1 cellular context compared by ENCODE assay signal in the genomic region with DNA sequence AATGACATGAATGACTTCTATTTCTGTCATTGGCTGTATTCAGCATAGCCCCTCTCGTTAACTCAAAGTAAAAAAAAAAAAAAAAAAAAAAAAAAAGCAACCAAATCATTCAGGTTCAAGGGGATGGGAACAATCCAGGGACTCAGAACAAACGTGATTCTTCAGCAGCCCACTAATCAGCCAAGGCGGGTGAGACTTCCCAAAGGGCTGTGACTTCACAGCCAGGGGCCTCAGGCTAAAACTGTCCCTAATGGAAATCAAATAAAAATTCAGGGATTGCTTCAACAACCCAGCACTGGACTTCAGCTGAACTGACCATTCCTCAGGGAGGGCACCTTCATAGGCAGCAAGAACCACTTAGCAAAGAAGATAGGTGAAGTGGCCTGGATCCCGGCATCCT.
TF ChIP-seq lines count a peak whose summit lies in the region.

No MANE protein-coding gene starts in this region.

TF ChIP-seq in WTC11, 78 proteins besides CTCF, POLR2A, EP300 and RAD21 (continued from another document):
- TF ChIP-seq, protein P1, sequence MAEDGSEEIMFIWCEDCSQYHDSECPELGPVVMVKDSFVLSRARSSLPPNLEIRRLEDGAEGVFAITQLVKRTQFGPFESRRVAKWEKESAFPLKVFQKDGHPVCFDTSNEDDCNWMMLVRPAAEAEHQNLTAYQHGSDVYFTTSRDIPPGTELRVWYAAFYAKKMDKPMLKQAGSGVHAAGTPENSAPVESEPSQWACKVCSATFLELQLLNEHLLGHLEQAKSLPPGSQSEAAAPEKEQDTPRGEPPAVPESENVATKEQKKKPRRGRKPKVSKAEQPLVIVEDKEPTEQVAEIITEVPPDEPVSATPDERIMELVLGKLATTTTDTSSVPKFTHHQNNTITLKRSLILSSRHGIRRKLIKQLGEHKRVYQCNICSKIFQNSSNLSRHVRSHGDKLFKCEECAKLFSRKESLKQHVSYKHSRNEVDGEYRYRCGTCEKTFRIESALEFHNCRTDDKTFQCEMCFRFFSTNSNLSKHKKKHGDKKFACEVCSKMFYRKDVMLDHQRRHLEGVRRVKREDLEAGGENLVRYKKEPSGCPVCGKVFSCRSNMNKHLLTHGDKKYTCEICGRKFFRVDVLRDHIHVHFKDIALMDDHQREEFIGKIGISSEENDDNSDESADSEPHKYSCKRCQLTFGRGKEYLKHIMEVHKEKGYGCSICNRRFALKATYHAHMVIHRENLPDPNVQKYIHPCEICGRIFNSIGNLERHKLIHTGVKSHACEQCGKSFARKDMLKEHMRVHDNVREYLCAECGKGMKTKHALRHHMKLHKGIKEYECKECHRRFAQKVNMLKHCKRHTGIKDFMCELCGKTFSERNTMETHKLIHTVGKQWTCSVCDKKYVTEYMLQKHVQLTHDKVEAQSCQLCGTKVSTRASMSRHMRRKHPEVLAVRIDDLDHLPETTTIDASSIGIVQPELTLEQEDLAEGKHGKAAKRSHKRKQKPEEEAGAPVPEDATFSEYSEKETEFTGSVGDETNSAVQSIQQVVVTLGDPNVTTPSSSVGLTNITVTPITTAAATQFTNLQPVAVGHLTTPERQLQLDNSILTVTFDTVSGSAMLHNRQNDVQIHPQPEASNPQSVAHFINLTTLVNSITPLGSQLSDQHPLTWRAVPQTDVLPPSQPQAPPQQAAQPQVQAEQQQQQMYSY (CRISPR knock-in tag; IDR thresholded peaks at IDR 0.05), result no peak
- TF ChIP-seq HMGA2 (CRISPR knock-in tag; IDR thresholded peaks at IDR 0.05), result no peak
- TF ChIP-seq SMAD4 (CRISPR knock-in tag; IDR thresholded peaks at IDR 0.05), result no peak
TF ChIP-seq in WTC11: peak in this region for 0.
